Comparison of ENCODE assay signal across 16 cellular contexts in the genomic region with DNA sequence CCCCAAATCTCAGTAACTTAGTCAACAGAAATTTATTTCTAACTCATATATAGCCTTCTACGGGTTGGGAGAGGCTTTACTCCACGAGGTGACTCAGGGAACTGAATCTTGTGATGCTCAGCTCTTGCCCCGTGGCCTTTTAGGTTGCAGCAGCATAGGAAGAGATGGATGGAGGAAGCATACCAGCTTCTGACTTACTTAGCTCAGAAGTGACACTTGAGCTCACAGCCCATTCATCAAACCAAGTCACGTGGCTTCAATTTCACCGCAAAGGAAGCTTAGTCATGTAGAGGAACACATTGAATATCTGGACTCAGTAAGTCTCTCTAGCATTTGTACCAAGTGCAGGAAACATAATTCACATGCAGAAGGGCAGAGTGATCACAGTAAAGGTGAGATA.
A peak's percentile ranks its signal among the peaks of the same experiment; 100 is the strongest.
DNase-seq lines count a peak whose midpoint lies in the region; ATAC-seq, FAIRE-seq and TF ChIP-seq lines count a peak whose summit lies in the region.
"Had no signal": no experiment of that assay in that cellular context is flagged by ENCODE, and none has a peak within 500 bp of the region (broad histone marks: within the 10 kb centered on the region; RNA-seq: fewer than 3 reads in every experiment).

No MANE protein-coding gene starts in this region.

- DNase-seq in COLO829 (ENCODE audit: low spot score) (peak; percentile 5), HT-29 (ENCODE audit: low spot score) (peak; percentile 10), RPMI7951 (ENCODE audit: low read depth) (peak; percentile 77), foreskin fibroblast (peak; percentile 76 to 79), mesothelial cell of epicardium (ENCODE audit: low spot score in 2 of 2, unreplicated experiment in 2 of 2) (no peak), pancreas (no peak)
- DNase-seq: activated naive CD8-positive, alpha-beta T cell treated with anti-CD3 and anti-CD28 coated beads, Interleukin-2, amount 10 ng/mL, durations not matched to agents 7 days and 5 days; effector CD8-positive, alpha-beta T cell; heart right ventricle; NCI-H2081 treated with DMSO at 0.1 percent for 48 hours; stimulated activated CD4-positive, alpha-beta T cell treated with anti-CD3 and anti-CD28 coated beads, Interleukin-4, amount 100 ng/mL, for 24 hours; stimulated activated naive CD8-positive, alpha-beta T cell treated with anti-CD3 and anti-CD28 coated beads, Interleukin-15, Interleukin-2, amounts not matched to agents 100 U/mL and 50 U/mL, for 24 hours had no signal

- WGBS in pancreas, 2 donors: 79 to 85% methylated on average over 5 of the region's 5 CpGs

- peaks cover 4% of the 10 kb centered on the region for H3K4me1 Mint-ChIP-seq in mesothelial cell of epicardium
- H3K4me1 Mint-ChIP-seq: activated naive CD8-positive, alpha-beta T cell treated with anti-CD3 and anti-CD28 coated beads, Interleukin-2, amount 10 ng/mL, durations not matched to agents 7 days and 5 days had no signal

- no peaks in the 10 kb centered on the region for H3K27me3 ChIP-seq in pancreas
- H3K27me3 ChIP-seq: heart right ventricle had no signal

- H3K27ac ChIP-seq in pancreas: no peak overlapping the region
- H3K27ac ChIP-seq: C4-2B, heart right ventricle had no signal

- H3K9me3 Mint-ChIP-seq in mesothelial cell of epicardium: peaks cover 18% of the 10 kb centered on the region

- no peaks in the 10 kb centered on the region for H3K9me3 ChIP-seq in pancreas

- intact Hi-C loops in pancreas (cut with DNase I): no loop called here

- H3K4me3 ChIP-seq in foreskin fibroblast (ENCODE audit: low read depth in 1 of 2, low read length in 2 of 2) (no peak overlapping the region), pancreas (no peak overlapping the region)
- H3K4me3 ChIP-seq: heart right ventricle had no signal

- no peaks in the 10 kb centered on the region for H3K4me1 ChIP-seq in pancreas
- H3K4me1 ChIP-seq: heart right ventricle had no signal

- no peak for TF ChIP-seq CTCF in foreskin fibroblast (IDR thresholded peaks at IDR 0.05; ENCODE audit: low read depth, low read length)
- TF ChIP-seq CTCF in mesothelial cell of epicardium (IDR thresholded peaks at IDR 0.05; ENCODE audit: unreplicated experiment): no peak
- no peak for TF ChIP-seq CTCF in pancreas (IDR thresholded peaks at IDR 0.05)

- ATAC-seq in pancreas (no peak), HG02970 (IDR thresholded peaks at IDR 0.05; ENCODE audit: low FRiP score, unreplicated experiment) (no peak), HG02571 (IDR thresholded peaks at IDR 0.05; ENCODE audit: unreplicated experiment) (no peak)
- ATAC-seq: heart right ventricle; HepG2; stimulated activated naive CD8-positive, alpha-beta T cell treated with anti-CD3 and anti-CD28 coated beads, Interleukin-15, Interleukin-2, amounts not matched to agents 100 U/mL and 50 U/mL, for 24 hours had no signal

- H3K27me3 Mint-ChIP-seq in mesothelial cell of epicardium (ENCODE audit: low read depth): no peaks in the 10 kb centered on the region
- H3K27me3 Mint-ChIP-seq: activated naive CD8-positive, alpha-beta T cell treated with anti-CD3 and anti-CD28 coated beads, Interleukin-2, amount 10 ng/mL, durations not matched to agents 7 days and 5 days had no signal

- no peak for FAIRE-seq in pancreas (lab: Jason Lieb, UNC)
- FAIRE-seq: HepG2 had no signal

- H3K27ac Mint-ChIP-seq in mesothelial cell of epicardium: no peak overlapping the region
- H3K27ac Mint-ChIP-seq: activated naive CD8-positive, alpha-beta T cell treated with anti-CD3 and anti-CD28 coated beads, Interleukin-2, amount 10 ng/mL, durations not matched to agents 7 days and 5 days had no signal

- H3K36me3 ChIP-seq in pancreas: no peaks in the 10 kb centered on the region
- H3K36me3 ChIP-seq: heart right ventricle had no signal

- H3K36me3 Mint-ChIP-seq in mesothelial cell of epicardium: peaks cover 6% of the 10 kb centered on the region
- H3K36me3 Mint-ChIP-seq: activated naive CD8-positive, alpha-beta T cell treated with anti-CD3 and anti-CD28 coated beads, Interleukin-2, amount 10 ng/mL, durations not matched to agents 7 days and 5 days had no signal

- no peak overlapping the region for H3K4me3 Mint-ChIP-seq in mesothelial cell of epicardium
- H3K4me3 Mint-ChIP-seq: activated naive CD8-positive, alpha-beta T cell treated with anti-CD3 and anti-CD28 coated beads, Interleukin-2, amount 10 ng/mL, durations not matched to agents 7 days and 5 days had no signal

Comparison
In these comparisons a context has a peak if more than half of its experiments do, and no peak if none do; other contexts are left out.
1. DNase-seq: peak in COLO829 (single experiment), HT-29 (single experiment), RPMI7951 (single experiment) and foreskin fibroblast (2 of 2); none in mesothelial cell of epicardium (0 of 2) and pancreas (0 of 6).